ENCODE assay signal across 8 cellular contexts in the genomic region with DNA sequence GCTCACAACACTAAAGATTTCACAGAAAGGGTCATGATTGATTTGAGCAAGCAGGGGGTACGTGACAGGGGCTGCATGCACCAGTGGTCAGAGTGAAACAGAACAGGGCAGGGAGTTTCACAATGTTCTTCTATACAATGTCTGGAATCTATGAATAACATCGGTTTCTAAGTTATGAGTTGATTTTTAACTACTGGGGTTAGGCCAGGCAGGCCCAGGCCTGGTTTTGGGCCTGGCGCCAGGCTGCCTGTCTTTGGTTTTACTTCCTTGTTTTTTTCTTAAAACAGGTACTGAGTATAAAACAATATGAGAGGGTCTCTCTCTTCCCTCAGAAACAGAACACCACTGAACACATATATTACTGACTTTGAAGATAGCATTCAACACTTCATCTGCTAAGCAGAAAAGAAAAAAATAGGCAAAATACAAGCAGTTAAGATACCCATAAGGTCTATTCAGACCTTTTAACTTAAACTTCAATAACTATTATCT.
A peak's percentile ranks its signal among the peaks of the same experiment; 100 is the strongest.
DNase-seq lines count a peak whose midpoint lies in the region; ATAC-seq and TF ChIP-seq lines count a peak whose summit lies in the region.
"Not testable (repeated sequence)": the region's sequence is repeated elsewhere in the genome, so short reads cannot be mapped to it uniquely, and the experiment has no call there.

No MANE protein-coding gene starts in this region.

- H3K4me1 ChIP-seq in spleen = not testable (repeated sequence)

- not testable (repeated sequence) for H3K9me3 ChIP-seq in spleen

- not testable (repeated sequence) for TF ChIP-seq CTCF in activated CD8-positive, alpha-beta T cell treated with anti-CD3 and anti-CD28 coated beads for 36 hours (IDR thresholded peaks at IDR 0.05); spleen (IDR thresholded peaks at IDR 0.05 in 8 of 11, conservative IDR thresholded peaks at IDR 0.05 in 3 of 11)

- DNase-seq in ACHN = peak; percentile 24
- peak; percentile 79 for DNase-seq in NOMO-1 treated with DMSO at 0.1 percent for 48 hours (lab: John Stamatoyannopoulos, UW; ENCODE audit: unreplicated experiment)
- peak; percentile 7 for DNase-seq in activated CD8-positive, alpha-beta T cell treated with anti-CD3 and anti-CD28 coated beads for 36 hours
- DNase-seq in epithelial cell of prostate (ENCODE audit: low read depth, low spot score) = not testable (repeated sequence)
- DNase-seq in left lobe of liver (ENCODE audit: low spot score) = peak; percentile 79
- DNase-seq in spleen = peak; percentile 61

- in situ Hi-C loops in ACHN (cut with HindIII; ENCODE audit: low pct_ligation_motif_present, low pct_unique_long_range_greater_than_20kb, low sequenced_read_pairs) = not testable (repeated sequence)

- not testable (repeated sequence) for TF ChIP-seq POLR2A in spleen (IDR thresholded peaks at IDR 0.05)

- peak overlapping the region; percentile 81 for H3K27ac ChIP-seq in epithelial cell of prostate
- H3K27ac ChIP-seq in spleen = not testable (repeated sequence)

- not testable (repeated sequence) for H3K4me3 ChIP-seq in spleen

- H3K9me3 Mint-ChIP-seq in activated CD8-positive, alpha-beta T cell treated with anti-CD3 and anti-CD28 coated beads for 36 hours = not testable (repeated sequence)

- ATAC-seq in GM18909 (IDR thresholded peaks at IDR 0.05; ENCODE audit: poor library complexity, unreplicated experiment) (peak; percentile 53), HG03159 (IDR thresholded peaks at IDR 0.05; ENCODE audit: unreplicated experiment) (peak; percentile 60)
- ATAC-seq in activated CD8-positive, alpha-beta T cell treated with anti-CD3 and anti-CD28 coated beads for 36 hours; left lobe of liver: not testable (repeated sequence)

- POLR2A ChIA-PET in activated CD8-positive, alpha-beta T cell treated with anti-CD3 and anti-CD28 coated beads for 36 hours (lab: Charles Lee) = not testable (repeated sequence)

- H3K4me1 Mint-ChIP-seq in activated CD8-positive, alpha-beta T cell treated with anti-CD3 and anti-CD28 coated beads for 36 hours (ENCODE audit: low read depth) = not testable (repeated sequence)

- CTCF ChIA-PET in activated CD8-positive, alpha-beta T cell treated with anti-CD3 and anti-CD28 coated beads for 36 hours (lab: Charles Lee) = not testable (repeated sequence)

- not testable (repeated sequence) for H3K27me3 Mint-ChIP-seq in activated CD8-positive, alpha-beta T cell treated with anti-CD3 and anti-CD28 coated beads for 36 hours

- H3K27ac Mint-ChIP-seq in activated CD8-positive, alpha-beta T cell treated with anti-CD3 and anti-CD28 coated beads for 36 hours = not testable (repeated sequence)

- not testable (repeated sequence) for H3K36me3 Mint-ChIP-seq in activated CD8-positive, alpha-beta T cell treated with anti-CD3 and anti-CD28 coated beads for 36 hours (ENCODE audit: low read depth)

- not testable (repeated sequence) for H3K4me3 Mint-ChIP-seq in activated CD8-positive, alpha-beta T cell treated with anti-CD3 and anti-CD28 coated beads for 36 hours

- intact Hi-C loops in activated CD8-positive, alpha-beta T cell treated with anti-CD3 and anti-CD28 coated beads for 36 hours (cut with micrococcal nuclease); spleen (cut with DNase I; ENCODE audit: low total_unique reads): not testable (repeated sequence)

- H3K36me3 ChIP-seq in spleen = not testable (repeated sequence)

- H3K27me3 ChIP-seq in spleen (replicated peaks in 1 of 7) = not testable (repeated sequence)

- 42 to 65% (median 54%) methylated on average over 2 to 3 of the region's 3 CpGs for WGBS in spleen, 5 donors
